Comparison of ENCODE assay signal across 16 cellular contexts in genomic region chr13:30156826-30157615, GRCh38.
DNase-seq lines count a peak whose midpoint lies in the region; ATAC-seq lines count a peak whose summit lies in the region.
"Had no signal": no experiment of that assay in that cellular context is flagged by ENCODE, and none has a peak within 500 bp of the region (broad histone marks: within the 10 kb centered on the region; RNA-seq: fewer than 3 reads in every experiment).

No MANE protein-coding gene starts in this region.

- H3K9me3 Mint-ChIP-seq in activated naive CD8-positive, alpha-beta T cell treated with anti-CD3 and anti-CD28 coated beads, Interleukin-2, amount 10 ng/mL, durations not matched to agents 7 days and 5 days, result no peaks in the 10 kb centered on the region
- no peaks in the 10 kb centered on the region for H3K9me3 Mint-ChIP-seq in activated naive CD8-positive, alpha-beta T cell treated with anti-CD3 and anti-CD28 coated beads for 36 hours
- no peaks in the 10 kb centered on the region for H3K9me3 Mint-ChIP-seq in activated CD8-positive, alpha-beta T cell treated with anti-CD3 and anti-CD28 coated beads, Interleukin-2, amount 10 ng/mL, durations not matched to agents 7 days and 5 days (ENCODE audit: insufficient read depth)
- H3K9me3 Mint-ChIP-seq: stimulated activated naive B cell treated with anti-CD40 and anti-IgM and Interleukin-4, amounts not matched to agents 10 μg/mL and 1 μg/mL and 100 μg/mL, for 72 hours had no signal

- no peaks in the 10 kb centered on the region for H3K36me3 ChIP-seq in SJCRH30
- H3K36me3 ChIP-seq: brain microvascular endothelial cell, upper lobe of left lung had no signal

- no peak overlapping the region for H3K4me3 Mint-ChIP-seq in activated naive CD8-positive, alpha-beta T cell treated with anti-CD3 and anti-CD28 coated beads, Interleukin-2, amount 10 ng/mL, durations not matched to agents 7 days and 5 days
- H3K4me3 Mint-ChIP-seq in activated naive CD8-positive, alpha-beta T cell treated with anti-CD3 and anti-CD28 coated beads for 36 hours, result no peak overlapping the region
- H3K4me3 Mint-ChIP-seq in activated CD8-positive, alpha-beta T cell treated with anti-CD3 and anti-CD28 coated beads, Interleukin-2, amount 10 ng/mL, durations not matched to agents 7 days and 5 days, result no peak overlapping the region

- no peaks in the 10 kb centered on the region for H3K9me3 ChIP-seq in SJCRH30 (replicated peaks)
- H3K9me3 ChIP-seq: SK-N-SH, upper lobe of left lung had no signal

- H3K27ac Mint-ChIP-seq in activated naive CD8-positive, alpha-beta T cell treated with anti-CD3 and anti-CD28 coated beads, Interleukin-2, amount 10 ng/mL, durations not matched to agents 7 days and 5 days, result peak overlapping the region; percentile 9
- H3K27ac Mint-ChIP-seq in activated naive CD8-positive, alpha-beta T cell treated with anti-CD3 and anti-CD28 coated beads for 36 hours, result no peak overlapping the region
- H3K27ac Mint-ChIP-seq in activated CD8-positive, alpha-beta T cell treated with anti-CD3 and anti-CD28 coated beads, Interleukin-2, amount 10 ng/mL, durations not matched to agents 7 days and 5 days, result peak overlapping the region; percentile 57
- H3K27ac Mint-ChIP-seq: stimulated activated naive B cell treated with anti-CD40 and anti-IgM and Interleukin-4, amounts not matched to agents 10 μg/mL and 1 μg/mL and 100 μg/mL, for 72 hours had no signal

- no peaks in the 10 kb centered on the region for H3K36me3 Mint-ChIP-seq in activated naive CD8-positive, alpha-beta T cell treated with anti-CD3 and anti-CD28 coated beads, Interleukin-2, amount 10 ng/mL, durations not matched to agents 7 days and 5 days
- H3K36me3 Mint-ChIP-seq in activated naive CD8-positive, alpha-beta T cell treated with anti-CD3 and anti-CD28 coated beads for 36 hours, result no peaks in the 10 kb centered on the region
- no peaks in the 10 kb centered on the region for H3K36me3 Mint-ChIP-seq in activated CD8-positive, alpha-beta T cell treated with anti-CD3 and anti-CD28 coated beads, Interleukin-2, amount 10 ng/mL, durations not matched to agents 7 days and 5 days (ENCODE audit: low read depth)
- H3K36me3 Mint-ChIP-seq: stimulated activated naive B cell treated with anti-CD40 and anti-IgM and Interleukin-4, amounts not matched to agents 10 μg/mL and 1 μg/mL and 100 μg/mL, for 72 hours had no signal

- H3K4me3 ChIP-seq in SJCRH30, result no peak overlapping the region
- H3K4me3 ChIP-seq: upper lobe of left lung had no signal

- no peak for DNase-seq in activated naive CD8-positive, alpha-beta T cell treated with anti-CD3 and anti-CD28 coated beads, Interleukin-2, amount 10 ng/mL, durations not matched to agents 7 days and 5 days
- DNase-seq in activated naive CD8-positive, alpha-beta T cell treated with anti-CD3 and anti-CD28 coated beads for 36 hours, result no peak
- no peak for DNase-seq in activated CD8-positive, alpha-beta T cell treated with anti-CD3 and anti-CD28 coated beads, Interleukin-2, amount 10 ng/mL, durations not matched to agents 7 days and 5 days
- DNase-seq in inferior parietal cortex (ENCODE audit: extremely low spot score), result no peak
- no peak for DNase-seq in activated CD4-positive, alpha-beta T cell treated with anti-CD3 and anti-CD28 coated beads for 4 hours
- no peak for DNase-seq in SJCRH30
- no peak for DNase-seq in activated gamma-delta T cell treated with Interleukin-2 at 50 U/mL for 16 hours
- DNase-seq: activated naive CD4-positive, alpha-beta T cell treated with anti-CD3 and anti-CD28 coated beads, Interleukin-2, amount 50 U/mL, for 16 hours; brain microvascular endothelial cell; hippocampal formation; NCI-H748 treated with DMSO at 0.1 percent for 48 hours; SK-N-SH; stimulated activated naive B cell treated with anti-CD40 and anti-IgM and Interleukin-4, amounts not matched to agents 10 μg/mL and 1 μg/mL and 100 μg/mL, for 72 hours; upper lobe of left lung had no signal

- no peaks in the 10 kb centered on the region for H3K4me1 ChIP-seq in SJCRH30
- H3K4me1 ChIP-seq: upper lobe of left lung had no signal

- peaks cover 7% of the 10 kb centered on the region for H3K27me3 Mint-ChIP-seq in activated naive CD8-positive, alpha-beta T cell treated with anti-CD3 and anti-CD28 coated beads, Interleukin-2, amount 10 ng/mL, durations not matched to agents 7 days and 5 days
- no peaks in the 10 kb centered on the region for H3K27me3 Mint-ChIP-seq in activated naive CD8-positive, alpha-beta T cell treated with anti-CD3 and anti-CD28 coated beads for 36 hours
- peaks cover 3% of the 10 kb centered on the region for H3K27me3 Mint-ChIP-seq in activated CD8-positive, alpha-beta T cell treated with anti-CD3 and anti-CD28 coated beads, Interleukin-2, amount 10 ng/mL, durations not matched to agents 7 days and 5 days (ENCODE audit: low read depth)

- CTCF ChIA-PET in activated CD8-positive, alpha-beta T cell treated with anti-CD3 and anti-CD28 coated beads, Interleukin-2, amount 10 ng/mL, durations not matched to agents 7 days and 5 days (lab: Charles Lee), result interaction anchor here (1.1 to 4.6 kb wide), 7 partner anchors 10 to 179 kb away, joined by 3 to 104 read pairs (median 21); no protein-coding TSS in a partner anchor

- no peak overlapping the region for H3K27ac ChIP-seq in SJCRH30
- H3K27ac ChIP-seq: brain microvascular endothelial cell had no signal

- POLR2A ChIA-PET in activated naive CD8-positive, alpha-beta T cell treated with anti-CD3 and anti-CD28 coated beads, Interleukin-2, amount 10 ng/mL, durations not matched to agents 7 days and 5 days (lab: Charles Lee), result no interaction called here
- POLR2A ChIA-PET in activated CD8-positive, alpha-beta T cell treated with anti-CD3 and anti-CD28 coated beads, Interleukin-2, amount 10 ng/mL, durations not matched to agents 7 days and 5 days (lab: Charles Lee), result interaction anchor here (1.2 to 1.5 kb wide), 2 partner anchors 10 to 24 kb away, joined by 4 to 5 read pairs; no protein-coding TSS in a partner anchor

- H3K27me3 ChIP-seq in SJCRH30, result no peaks in the 10 kb centered on the region; the same call in 1 of the 2 replicates
- H3K27me3 ChIP-seq: brain microvascular endothelial cell, upper lobe of left lung had no signal

- H3K4me1 Mint-ChIP-seq in activated naive CD8-positive, alpha-beta T cell treated with anti-CD3 and anti-CD28 coated beads, Interleukin-2, amount 10 ng/mL, durations not matched to agents 7 days and 5 days, result peaks cover 17% of the 10 kb centered on the region
- peaks cover 29% of the 10 kb centered on the region for H3K4me1 Mint-ChIP-seq in activated naive CD8-positive, alpha-beta T cell treated with anti-CD3 and anti-CD28 coated beads for 36 hours
- peaks cover 26% of the 10 kb centered on the region for H3K4me1 Mint-ChIP-seq in activated CD8-positive, alpha-beta T cell treated with anti-CD3 and anti-CD28 coated beads, Interleukin-2, amount 10 ng/mL, durations not matched to agents 7 days and 5 days (ENCODE audit: low read depth)

- no peak for ATAC-seq in activated naive CD8-positive, alpha-beta T cell treated with anti-CD3 and anti-CD28 coated beads, Interleukin-2, amount 10 ng/mL, durations not matched to agents 7 days and 5 days (ENCODE audit: low read depth)
- ATAC-seq in HG02759 (IDR thresholded peaks at IDR 0.05; ENCODE audit: unreplicated experiment), result peak; percentile 5
- ATAC-seq in activated CD8-positive, alpha-beta T cell treated with anti-CD3 and anti-CD28 coated beads, Interleukin-2, amount 10 ng/mL, durations not matched to agents 7 days and 5 days, result no peak
- ATAC-seq: HepG2 had no signal
